8 cellular contexts compared by ENCODE assay signal in genomic region chr6:131519670-131520436, GRCh38. TPM values are rescaled to one million over a fixed set of nuclear protein-coding genes. Genes with fewer than 3 reads are reported as not detected.
DNase-seq lines count a peak whose midpoint lies in the region; ATAC-seq and TF ChIP-seq lines count a peak whose summit lies in the region.

No MANE protein-coding gene starts in this region.

- TF ChIP-seq CTCF in Peyer's patch (IDR thresholded peaks at IDR 0.05): peak; percentile 7 to 67 (median 53)
- TF ChIP-seq CTCF in astrocyte of the cerebellum (IDR thresholded peaks at IDR 0.05; ENCODE audit: low read depth, low read length, missing control alignments): peak; percentile 69
- TF ChIP-seq CTCF in left lung (IDR thresholded peaks at IDR 0.05): peak; percentile 49 to 51
- peak; percentile 31 to 54 (median 51) for TF ChIP-seq CTCF in transverse colon (IDR thresholded peaks at IDR 0.05)

- no peak for TF ChIP-seq POLR2A in Peyer's patch (IDR thresholded peaks at IDR 0.05)
- TF ChIP-seq POLR2A in transverse colon (IDR thresholded peaks at IDR 0.05): no peak

- no peak for TF ChIP-seq EP300 in transverse colon (IDR thresholded peaks at IDR 0.05; ENCODE audit: low read depth)

- H3K9me3 ChIP-seq in Peyer's patch (no peaks in the 10 kb centered on the region), left lung (no peaks in the 10 kb centered on the region), transverse colon (peaks cover 0 to 4% of the 10 kb centered on the region in 2 donors)

- in situ Hi-C loops in astrocyte of the cerebellum (cut with HindIII; ENCODE audit: low sequenced_read_pairs): no loop called here
- in situ Hi-C loops in transverse colon (cut with MboI; ENCODE audit: low pct_ligation_motif_present in 1 of 4, low pct_unique_long_range_greater_than_20kb in 1 of 4, low sequenced_read_pairs in 3 of 4): loop anchor here in 1 of 4 donors (10.0 kb wide), 1 partner anchor 335 kb away; no protein-coding TSS in a partner anchor

- peak; percentile 95 for ATAC-seq in GM21360 (IDR thresholded peaks at IDR 0.05; ENCODE audit: unreplicated experiment)
- peak; percentile 98 for ATAC-seq in HG03520 (IDR thresholded peaks at IDR 0.05; ENCODE audit: unreplicated experiment)
- peak; percentile 94 for ATAC-seq in left lung

- intact Hi-C loops in left lung (cut with DNase I): no loop called here
- intact Hi-C loops in transverse colon (cut with DNase I; ENCODE audit: low total_unique reads): no loop called here

- no peaks in the 10 kb centered on the region for H3K27me3 ChIP-seq in Peyer's patch
- no peaks in the 10 kb centered on the region for H3K27me3 ChIP-seq in left lung
- H3K27me3 ChIP-seq in transverse colon: no peaks in the 10 kb centered on the region

- no peaks in the 10 kb centered on the region for H3K4me1 ChIP-seq in Peyer's patch
- no peaks in the 10 kb centered on the region for H3K4me1 ChIP-seq in left lung
- H3K4me1 ChIP-seq in transverse colon: no peaks in the 10 kb centered on the region

- no peak overlapping the region for H3K27ac ChIP-seq in Peyer's patch
- no peak overlapping the region for H3K27ac ChIP-seq in left lung
- H3K27ac ChIP-seq in transverse colon: no peak overlapping the region

- 43% methylated on average over 2 of the region's 2 CpGs; no CpG with 5 or more reads in 1 of the 2 donors for WGBS in transverse colon (ENCODE audit: low coverage in 1 of 2), 2 donors

- H3K4me3 ChIP-seq in Peyer's patch (no peak overlapping the region), astrocyte of the cerebellum (ENCODE audit: low read depth, low read length) (no peak overlapping the region), left lung (no peak overlapping the region), transverse colon (no peak overlapping the region)

- DNase-seq in DMS 273 (lab: John Stamatoyannopoulos, UW; ENCODE audit: unreplicated experiment): peak; percentile 59
- no peak for DNase-seq in DMS 273 treated with DMSO at 0.1 percent for 48 hours (lab: John Stamatoyannopoulos, UW)
- peak in 1 of 3 donors; percentile 68 for DNase-seq in Peyer's patch
- peak; percentile 15 for DNase-seq in astrocyte of the cerebellum (ENCODE audit: low read depth)
- DNase-seq in left lung: peak in 1 of 2 donors; percentile 28
- DNase-seq in transverse colon: peak; percentile 19

- H3K36me3 ChIP-seq in Peyer's patch (no peaks in the 10 kb centered on the region), left lung (no peaks in the 10 kb centered on the region), transverse colon (no peaks in the 10 kb centered on the region)

RNA-seq across cellular contexts. Expression of gene ARG1, which starts 53.2 kb away (rescaled TPM):
- total RNA-seq in Peyer's patch: not detected
- total RNA-seq in left lung: 1 to 10 TPM in 1 of 2 donors, under 1 TPM in 1; 0.32 to 5.8 TPM
- not detected for total RNA-seq in transverse colon
